8 cellular contexts compared by ENCODE assay signal in the genomic region with DNA sequence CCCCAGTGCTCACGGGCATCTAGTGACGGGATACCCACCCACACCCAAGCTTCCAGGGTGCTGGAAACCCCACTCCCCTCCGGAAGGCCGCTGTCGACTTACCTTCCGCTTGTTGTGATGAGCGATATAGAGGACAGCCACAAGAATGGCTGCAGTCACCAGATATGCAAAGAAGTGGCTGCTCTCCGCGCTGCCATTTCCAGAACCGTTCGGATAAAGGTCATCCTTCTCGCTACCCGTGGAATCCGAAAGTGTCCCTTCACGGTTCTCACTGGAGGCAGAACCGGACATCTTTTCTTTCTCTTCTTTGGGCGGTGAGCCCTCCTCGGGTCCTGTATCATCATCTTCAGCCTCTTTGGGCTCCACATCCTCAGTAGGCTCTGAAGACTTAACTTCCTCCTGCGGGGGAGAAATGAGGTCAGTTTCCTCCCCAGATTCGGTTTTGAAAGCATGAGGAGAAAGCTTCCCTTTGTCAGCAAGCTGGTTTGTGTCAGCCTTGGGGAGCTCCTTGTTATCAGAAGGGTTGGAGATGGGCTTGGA. TPM values are rescaled to one million over a fixed set of nuclear protein-coding genes. Genes with fewer than 3 reads are reported as not detected.
DNase-seq lines count a peak whose midpoint lies in the region; ATAC-seq and TF ChIP-seq lines count a peak whose summit lies in the region.

No MANE protein-coding gene starts in this region.

- peak overlapping the region; percentile 93 for H3K4me3 ChIP-seq in OCI-LY7 (ENCODE audit: low read depth, low read length, poor library complexity, severe bottlenecking)
- H3K4me3 ChIP-seq in right cardiac atrium (ENCODE audit: low read length): peak overlapping the region; percentile 82
- peak overlapping the region; percentile 68 for H3K4me3 ChIP-seq in smooth muscle cell

- peak overlapping the region; percentile 73 for H3K27ac ChIP-seq in OCI-LY7 (ENCODE audit: low read depth, low read length, poor library complexity, severe bottlenecking)
- peak overlapping the region; percentile 63 for H3K27ac ChIP-seq in right cardiac atrium (ENCODE audit: low read length)
- H3K27ac ChIP-seq in smooth muscle cell (ENCODE audit: low read depth): no peak overlapping the region

- no peaks in the 10 kb centered on the region for H3K9me2 ChIP-seq in OCI-LY7 (ENCODE audit: insufficient read depth, low read length)

- H3K4me1 ChIP-seq in OCI-LY7 (ENCODE audit: insufficient read depth, low read length, poor library complexity, severe bottlenecking): peaks cover 37% of the 10 kb centered on the region
- H3K4me1 ChIP-seq in right cardiac atrium (ENCODE audit: control insufficient read depth, insufficient read depth, low read length): peaks cover 8% of the 10 kb centered on the region
- peaks cover 30% of the 10 kb centered on the region for H3K4me1 ChIP-seq in smooth muscle cell (ENCODE audit: low read depth)

- no peaks in the 10 kb centered on the region for H3K27me3 ChIP-seq in right cardiac atrium (ENCODE audit: control insufficient read depth, insufficient read depth)
- no peaks in the 10 kb centered on the region for H3K27me3 ChIP-seq in smooth muscle cell (ENCODE audit: low read depth)

- intact Hi-C loops in OCI-LY7 (cut with micrococcal nuclease; ENCODE audit: unreplicated experiment) (loop anchor here (1.0 to 2.0 kb wide), 2 partner anchors 26 to 212 kb away; a partner anchor contains a TSS), right cardiac atrium (cut with DNase I) (no loop called here)

- H3K4me2 ChIP-seq in OCI-LY7 (ENCODE audit: low read length) (peak overlapping the region; percentile 99), smooth muscle cell (peak overlapping the region; percentile 88)

- CTCF ChIA-PET in OCI-LY7 (lab: Charles Lee; ENCODE audit: unreplicated experiment): interaction anchor here (0.6 kb wide), 2 partner anchors 22 to 427 kb away, joined by 3 to 11 read pairs; no protein-coding TSS in a partner anchor

- POLR2A ChIA-PET in OCI-LY7 (lab: Charles Lee): interaction anchor here (0.5 to 2.7 kb wide), 14 partner anchors 8 to 542 kb away, joined by 3 to 12 read pairs (median 4); a partner anchor contains a TSS

- peak overlapping the region; percentile 94 for H3K9ac ChIP-seq in smooth muscle cell (ENCODE audit: low read depth)

- H3K9me3 ChIP-seq in OCI-LY7 (ENCODE audit: low read length): no peaks in the 10 kb centered on the region
- H3K9me3 ChIP-seq in right cardiac atrium (ENCODE audit: control insufficient read depth, low read length): no peaks in the 10 kb centered on the region
- no peaks in the 10 kb centered on the region for H3K9me3 ChIP-seq in smooth muscle cell (replicated peaks; ENCODE audit: low read depth)

- peaks cover 2% of the 10 kb centered on the region for H3F3A ChIP-seq in smooth muscle cell (ENCODE audit: low read depth)

- in situ Hi-C loops in GM13977 (cut with MboI; ENCODE audit: low pct_unique_long_range_greater_than_20kb, low sequenced_read_pairs, unreplicated experiment): no loop called here

- TF ChIP-seq CTCF in GM13977 (IDR thresholded peaks at IDR 0.05; ENCODE audit: extremely low read depth, insufficient read depth, missing control alignments): no peak
- TF ChIP-seq CTCF in OCI-LY7 (conservative IDR thresholded peaks at IDR 0.05; ENCODE audit: low read length): no peak
- no peak for TF ChIP-seq CTCF in smooth muscle cell (IDR thresholded peaks at IDR 0.05; ENCODE audit: borderline replicate concordance, insufficient read depth, poor library complexity, severe bottlenecking)

- ATAC-seq in HG02623 (IDR thresholded peaks at IDR 0.05; ENCODE audit: unreplicated experiment) (peak; percentile 36), right cardiac atrium (peak in 1 of 2 donors; percentile 3)

- BruUV-seq in OCI-LY7 (replicated peaks; lab: Mats Ljungman, UMichigan): no TSS peak

- H3K79me2 ChIP-seq in OCI-LY7 (ENCODE audit: insufficient read depth, low read depth, low read length) (peaks cover 68% of the 10 kb centered on the region), smooth muscle cell (ENCODE audit: low read depth) (peaks cover 50% of the 10 kb centered on the region)

- H4K20me1 ChIP-seq in OCI-LY7 (ENCODE audit: insufficient read depth, low read length) (peaks cover 39% of the 10 kb centered on the region), smooth muscle cell (ENCODE audit: low read depth) (peaks cover 55% of the 10 kb centered on the region)

- H2AFZ ChIP-seq in OCI-LY7 (ENCODE audit: low read length) (no peak overlapping the region), smooth muscle cell (ENCODE audit: low read depth) (no peak overlapping the region)

- peak; percentile 55 for DNase-seq in GM13977 (ENCODE audit: low spot score)
- DNase-seq in OCI-LY7 (ENCODE audit: low spot score): peak; percentile 70
- DNase-seq in activated effector memory CD4-positive, alpha-beta T cell treated with Interleukin-2 at 50 U/mL for 16 hours: peak; percentile 25
- DNase-seq in right cardiac atrium: no peak
- DNase-seq in smooth muscle cell (lab: John Stamatoyannopoulos, UW; ENCODE audit: unreplicated experiment): no peak
- DNase-seq in islet precursor cell: no peak
- no peak for DNase-seq in AG08396 (ENCODE audit: low spot score)

- H3K36me3 ChIP-seq in OCI-LY7 (ENCODE audit: insufficient read depth, low read length): peaks cover 59% of the 10 kb centered on the region
- no peaks in the 10 kb centered on the region for H3K36me3 ChIP-seq in smooth muscle cell (ENCODE audit: low read depth)

- WGBS in right cardiac atrium: 18% methylated on average over 20 of the region's 20 CpGs
- 52% methylated on average over 20 of the region's 20 CpGs for WGBS in smooth muscle cell (ENCODE audit: low lambda C conversion rate)

RNA-seq across cellular contexts. Expression of a gene that starts 1.3 kb away (rescaled TPM):
- total RNA-seq in OCI-LY7 (2014; rRNA removed; shearing (Covaris generic)): 74.4 and 78.6 TPM in 2 replicates
- 76.9 and 86.6 TPM in 2 replicates for total RNA-seq in OCI-LY7 (2022)
- total RNA-seq in right cardiac atrium: 10 to 100 TPM; 75.4 to 82.6 (median 79.4) TPM
- polyA plus RNA-seq in right cardiac atrium: 29.9 TPM
- 51.4 and 52.0 TPM in 2 replicates for total RNA-seq in smooth muscle cell
- 34.4 and 37.1 TPM in 2 replicates for polyA plus RNA-seq in smooth muscle cell

RNA-seq across cellular contexts. Expression of a gene that starts 27.9 kb away (rescaled TPM):
- total RNA-seq in OCI-LY7 (2014; rRNA removed; shearing (Covaris generic)): 5.9 and 14.1 TPM in 2 replicates
- 19.2 and 19.9 TPM in 2 replicates for total RNA-seq in OCI-LY7 (2022)
- 10 to 100 TPM; 22.4 to 33.5 (median 27.9) TPM for total RNA-seq in right cardiac atrium
- 31.9 TPM for polyA plus RNA-seq in right cardiac atrium
- 24.1 and 29.9 TPM in 2 replicates for total RNA-seq in smooth muscle cell
- 17.9 and 20.6 TPM in 2 replicates for polyA plus RNA-seq in smooth muscle cell

RNA-seq across cellular contexts. Expression of a gene that starts 28.1 kb away (rescaled TPM):
- 12.0 and 22.1 TPM in 2 replicates for total RNA-seq in OCI-LY7 (2014; rRNA removed; shearing (Covaris generic))
- total RNA-seq in OCI-LY7 (2022): 18.5 and 21.8 TPM in 2 replicates
- 10 to 100 TPM; 11.5 to 16.1 (median 13.0) TPM for total RNA-seq in right cardiac atrium
- 10.7 TPM for polyA plus RNA-seq in right cardiac atrium
- 13.3 and 28.2 TPM in 2 replicates for total RNA-seq in smooth muscle cell
- polyA plus RNA-seq in smooth muscle cell: 15.2 and 16.4 TPM in 2 replicates

Comparison
In these comparisons a context has a peak if more than half of its experiments do, and no peak if none do; other contexts are left out.
1. DNase-seq: peak in GM13977 (single experiment), OCI-LY7 (single experiment) and activated effector memory CD4-positive, alpha-beta T cell treated with Interleukin-2 at 50 U/mL for 16 hours (single experiment); none in right cardiac atrium (0 of 3), smooth muscle cell (single experiment), islet precursor cell (single experiment) and AG08396 (single experiment).
2. Peak in every context shown above with its lines, with median percentiles within 50 percentile points of each other: H3K4me3 ChIP-seq.